1 cellular context compared by ENCODE assay signal in genomic region chr11:65487467-65488272, GRCh38.
TF ChIP-seq lines count a peak whose summit lies in the region.

No MANE protein-coding gene starts in this region.

TF ChIP-seq in HepG2, 621 proteins besides CTCF, POLR2A, EP300 and RAD21 (continued from another document and continues in another):
- TF ChIP-seq ZGPAT (CRISPR knock-in tag; IDR thresholded peaks at IDR 0.05), result peak; percentile 78
- peak; percentile 74; the same call in 1 of the 2 replicates for TF ChIP-seq TFDP1 (CRISPR knock-in tag; IDR thresholded peaks at IDR 0.05; ENCODE audit: borderline replicate concordance)
- 0 out of 2 replicates have a peak, but pooled peaks have one; percentile 10 for TF ChIP-seq THRA (CRISPR knock-in tag; IDR thresholded peaks at IDR 0.05; ENCODE audit: borderline replicate concordance)
- TF ChIP-seq ZNF784 (CRISPR knock-in tag; IDR thresholded peaks at IDR 0.05; ENCODE audit: borderline replicate concordance), result no peak
- peak; percentile 29; the same call in 1 of the 2 replicates for TF ChIP-seq KMT2B (CRISPR knock-in tag; IDR thresholded peaks at IDR 0.05)
- peak; percentile 50; the same call in 1 of the 2 replicates for TF ChIP-seq NR2C2 (CRISPR knock-in tag; IDR thresholded peaks at IDR 0.05; ENCODE audit: borderline replicate concordance)
- TF ChIP-seq STAG1 (CRISPR knock-in tag; IDR thresholded peaks at IDR 0.05), result no peak
- TF ChIP-seq FOXO1 (CRISPR knock-in tag; IDR thresholded peaks at IDR 0.05), result peak; percentile 61
- TF ChIP-seq CBX5 (CRISPR knock-in tag; IDR thresholded peaks at IDR 0.05; ENCODE audit: borderline replicate concordance), result 0 out of 2 replicates have a peak, but pooled peaks have one; percentile 55
- peak; percentile 83; the same call in 1 of the 2 replicates for TF ChIP-seq PHF21A (CRISPR knock-in tag; IDR thresholded peaks at IDR 0.05)
- peak; percentile 67; the same call in 1 of the 2 replicates for TF ChIP-seq ARID4A (CRISPR knock-in tag; IDR thresholded peaks at IDR 0.05; ENCODE audit: borderline replicate concordance)
- TF ChIP-seq ZNF547 (CRISPR knock-in tag; IDR thresholded peaks at IDR 0.05), result peak; percentile 63; the same call in 1 of the 2 replicates
- peak; percentile 21; the same call in 1 of the 2 replicates for TF ChIP-seq ZNF550 (CRISPR knock-in tag; IDR thresholded peaks at IDR 0.05; ENCODE audit: borderline replicate concordance)
- peak; percentile 100 for TF ChIP-seq ZSCAN25 (CRISPR knock-in tag; IDR thresholded peaks at IDR 0.05)
- 0 out of 2 replicates have a peak, but pooled peaks have one; percentile 28 for TF ChIP-seq SRF (IDR thresholded peaks at IDR 0.05; ENCODE audit: low read depth, low read length)
- peak; percentile 37 for TF ChIP-seq RARA (CRISPR knock-in tag; IDR thresholded peaks at IDR 0.05)
- TF ChIP-seq ZNF556 (CRISPR knock-in tag; IDR thresholded peaks at IDR 0.05; ENCODE audit: borderline replicate concordance), result 0 out of 2 replicates have a peak, but pooled peaks have one; percentile 18
- TF ChIP-seq DR1 (CRISPR knock-in tag; IDR thresholded peaks at IDR 0.05), result no peak
- no peak for TF ChIP-seq NR0B2 (CRISPR knock-in tag; IDR thresholded peaks at IDR 0.05)
- 0 out of 2 replicates have a peak, but pooled peaks have one; percentile 15 for TF ChIP-seq BRD4 (CRISPR knock-in tag; IDR thresholded peaks at IDR 0.05)
- peak; percentile 9; the same call in 1 of the 2 replicates for TF ChIP-seq MIXL1 (CRISPR knock-in tag; IDR thresholded peaks at IDR 0.05)
- peak; percentile 62 for TF ChIP-seq ARID5B (CRISPR knock-in tag; IDR thresholded peaks at IDR 0.05)
- TF ChIP-seq MEF2D (CRISPR knock-in tag; IDR thresholded peaks at IDR 0.05), result 0 out of 2 replicates have a peak, but pooled peaks have one; percentile 4
- TF ChIP-seq ZMYM4 (CRISPR knock-in tag; IDR thresholded peaks at IDR 0.05), result peak; percentile 66
- peak; percentile 98 for TF ChIP-seq CEBPB (IDR thresholded peaks at IDR 0.05; ENCODE audit: borderline replicate concordance, low read depth, low read length)
- no peak for TF ChIP-seq RORA (CRISPR knock-in tag; IDR thresholded peaks at IDR 0.05)
- TF ChIP-seq ZNF629 (CRISPR knock-in tag; conservative IDR thresholded peaks at IDR 0.05), result 0 out of 2 replicates have a peak, but pooled peaks have one; percentile 4
- TF ChIP-seq CENPX (CRISPR knock-in tag; IDR thresholded peaks at IDR 0.05), result no peak
- TF ChIP-seq FOXP1 (IDR thresholded peaks at IDR 0.05), result no peak
- 0 out of 2 replicates have a peak, but pooled peaks have one; percentile 32 for TF ChIP-seq FOXP1 (CRISPR knock-in tag; IDR thresholded peaks at IDR 0.05)
- peak; percentile 89 for TF ChIP-seq SAP130 (CRISPR knock-in tag; IDR thresholded peaks at IDR 0.05; ENCODE audit: low read depth)
- TF ChIP-seq ZEB1 (IDR thresholded peaks at IDR 0.05; ENCODE audit: insufficient replicate concordance, low read depth), result peak; percentile 22
- no peak for TF ChIP-seq NR2F6 (IDR thresholded peaks at IDR 0.05)
- TF ChIP-seq NR2F6 (CRISPR knock-in tag; IDR thresholded peaks at IDR 0.05), result peak; percentile 22; the same call in 1 of the 2 replicates
- TF ChIP-seq GPBP1L1 (CRISPR knock-in tag; IDR thresholded peaks at IDR 0.05), result no peak
- TF ChIP-seq SP4 (CRISPR knock-in tag; IDR thresholded peaks at IDR 0.05), result no peak; the same call in 1 of the 2 replicates
- TF ChIP-seq PPARG (CRISPR knock-in tag; conservative IDR thresholded peaks at IDR 0.05), result 0 out of 2 replicates have a peak, but pooled peaks have one; percentile 59
- TF ChIP-seq ZNF34 (CRISPR knock-in tag; IDR thresholded peaks at IDR 0.05; ENCODE audit: borderline replicate concordance), result no peak
- TF ChIP-seq GMEB1 (CRISPR knock-in tag; IDR thresholded peaks at IDR 0.05; ENCODE audit: borderline replicate concordance), result peak; percentile 41; the same call in 1 of the 2 replicates
